11 cellular contexts compared by ENCODE assay signal in genomic region chr20:56187791-56188190, GRCh38.
DNase-seq lines count a peak whose midpoint lies in the region; ATAC-seq and TF ChIP-seq lines count a peak whose summit lies in the region.
"Had no signal": no experiment of that assay in that cellular context is flagged by ENCODE, and none has a peak within 500 bp of the region (broad histone marks: within the 10 kb centered on the region; RNA-seq: fewer than 3 reads in every experiment).

No MANE protein-coding gene starts in this region.

- no peaks in the 10 kb centered on the region for H3K4me1 Mint-ChIP-seq in WTC11
- no peaks in the 10 kb centered on the region for H3K4me1 Mint-ChIP-seq in endothelial cell (ENCODE audit: unreplicated experiment)

- no peak overlapping the region for H3K27ac ChIP-seq in WERI-Rb-1
- no peak overlapping the region for H3K27ac ChIP-seq in liver (ENCODE audit: low read depth in 1 of 2, low read length in 2 of 2)
- no peak overlapping the region for H3K27ac ChIP-seq in left lung
- H3K27ac ChIP-seq: right atrium auricular region had no signal

- peaks cover 72% of the 10 kb centered on the region for H3K36me3 Mint-ChIP-seq in WTC11
- H3K36me3 Mint-ChIP-seq in endothelial cell (ENCODE audit: low read depth, unreplicated experiment), result no peaks in the 10 kb centered on the region

- CTCF ChIA-PET in WTC11 (lab: Charles Lee), result no interaction called here

- H3K9me3 ChIP-seq in WERI-Rb-1 (ENCODE audit: severe bottlenecking) (no peaks in the 10 kb centered on the region), liver (ENCODE audit: control insufficient read depth in 4 of 4, low read length in 3 of 4) (no peaks in the 10 kb centered on the region), left lung (no peaks in the 10 kb centered on the region)
- H3K9me3 ChIP-seq: right atrium auricular region had no signal

- peak; percentile 46 for DNase-seq in ELR (ENCODE audit: low read depth)
- peak; percentile 97 for DNase-seq in NCI-H1105 treated with DMSO at 0.1 percent for 48 hours (lab: John Stamatoyannopoulos, UW)
- no peak for DNase-seq in WERI-Rb-1
- no peak for DNase-seq in dedifferentiated amniotic fluid mesenchymal stem cell (ENCODE audit: extremely low spot score)
- no peak for DNase-seq in WTC11 (ENCODE audit: low spot score)
- DNase-seq in endothelial cell (ENCODE audit: low spot score), result no peak
- no peak for DNase-seq in left lung
- DNase-seq: activated CD4-positive, alpha-beta T cell treated with anti-CD3 and anti-CD28 coated beads, Interleukin-2, amount 50 U/mL, for 48 hours had no signal

- 27% methylated on average over 6 of the region's 6 CpGs for WGBS in liver

- peaks cover 83% of the 10 kb centered on the region for H3K9me3 Mint-ChIP-seq in WTC11
- peaks cover 47% of the 10 kb centered on the region for H3K9me3 Mint-ChIP-seq in endothelial cell (ENCODE audit: unreplicated experiment)

- POLR2A ChIA-PET in WTC11 (lab: Charles Lee), result no interaction called here

- peaks cover 11% of the 10 kb centered on the region for H3K27me3 Mint-ChIP-seq in WTC11 (ENCODE audit: low read depth)
- peaks cover 6% of the 10 kb centered on the region for H3K27me3 Mint-ChIP-seq in endothelial cell (ENCODE audit: unreplicated experiment)

- no peak overlapping the region for H3K4me3 Mint-ChIP-seq in WTC11
- no peak overlapping the region for H3K4me3 Mint-ChIP-seq in endothelial cell (ENCODE audit: unreplicated experiment)

- H3K27ac Mint-ChIP-seq in WTC11, result no peak overlapping the region
- H3K27ac Mint-ChIP-seq in endothelial cell (ENCODE audit: unreplicated experiment), result no peak overlapping the region

- TF ChIP-seq CTCF in WERI-Rb-1 (IDR thresholded peaks at IDR 0.05; ENCODE audit: low read depth, low read length), result 0 out of 2 replicates have a peak, but pooled peaks have one; percentile 10
- TF ChIP-seq CTCF in liver (IDR thresholded peaks at IDR 0.05; ENCODE audit: low read depth, low read length, missing input control), result peak; percentile 13
- no peak for TF ChIP-seq CTCF in WTC11 (IDR thresholded peaks at IDR 0.05)
- no peak for TF ChIP-seq CTCF in endothelial cell (IDR thresholded peaks at IDR 0.05; ENCODE audit: unreplicated experiment)
- TF ChIP-seq CTCF in left lung (IDR thresholded peaks at IDR 0.05), result no peak

- TF ChIP-seq RAD21 in liver (IDR thresholded peaks at IDR 0.05), result peak; percentile 42 to 57

- ATAC-seq in WTC11, result no peak
- ATAC-seq in left lung, result no peak

- H3K4me1 ChIP-seq in liver (ENCODE audit: control insufficient read depth in 4 of 4, insufficient read depth in 4 of 4, low read length in 3 of 4), result no peaks in the 10 kb centered on the region
- H3K4me1 ChIP-seq in left lung, result no peaks in the 10 kb centered on the region
- H3K4me1 ChIP-seq: right atrium auricular region had no signal

- H3K4me3 ChIP-seq in WERI-Rb-1 (ENCODE audit: low read depth, low read length) (no peak overlapping the region), liver (ENCODE audit: low read depth in 1 of 3, low read length in 3 of 3) (no peak overlapping the region), left lung (no peak overlapping the region)
- H3K4me3 ChIP-seq: lung, right atrium auricular region had no signal

- H3K27me3 ChIP-seq in WERI-Rb-1 (ENCODE audit: insufficient read depth, low read depth, severe bottlenecking) (peaks cover 53% of the 10 kb centered on the region), liver (ENCODE audit: control insufficient read depth in 4 of 4, insufficient read depth in 4 of 4, low read length in 3 of 4) (peaks cover 0 to 2% (median 0%) of the 10 kb centered on the region in 4 donors), left lung (no peaks in the 10 kb centered on the region)
- H3K27me3 ChIP-seq: right atrium auricular region had no signal

- H3K36me3 ChIP-seq in WERI-Rb-1 (no peaks in the 10 kb centered on the region), liver (ENCODE audit: control insufficient read depth in 4 of 4, insufficient read depth in 3 of 4, low read depth in 1 of 4, low read length in 3 of 4) (no peaks in the 10 kb centered on the region), left lung (no peaks in the 10 kb centered on the region)
- H3K36me3 ChIP-seq: right atrium auricular region had no signal

- intact Hi-C loops in left lung (cut with DNase I), result no loop called here

- no peak overlapping the region for H3K9ac ChIP-seq in liver (ENCODE audit: low read depth in 1 of 2, low read length in 2 of 2)

TF ChIP-seq in liver, 16 proteins besides CTCF, POLR2A, EP300 and RAD21:
- no peak for TF ChIP-seq ZBTB33 (IDR thresholded peaks at IDR 0.05)

TF ChIP-seq in WTC11, 78 proteins besides CTCF, POLR2A, EP300 and RAD21:
- TF ChIP-seq ZNF263 (CRISPR knock-in tag; IDR thresholded peaks at IDR 0.05; ENCODE audit: low read depth) (no peak), ZBTB43 (CRISPR knock-in tag; IDR thresholded peaks at IDR 0.05) (no peak), E2F5 (CRISPR knock-in tag; IDR thresholded peaks at IDR 0.05) (no peak), ZNF532 (CRISPR knock-in tag; IDR thresholded peaks at IDR 0.05; ENCODE audit: borderline replicate concordance) (no peak), TEAD1 (CRISPR knock-in tag; IDR thresholded peaks at IDR 0.05) (no peak), HMGA2 (CRISPR knock-in tag; IDR thresholded peaks at IDR 0.05) (no peak), FOXP1 (CRISPR knock-in tag; IDR thresholded peaks at IDR 0.05; ENCODE audit: borderline replicate concordance) (no peak), ZNF396 (CRISPR knock-in tag; IDR thresholded peaks at IDR 0.05; ENCODE audit: borderline replicate concordance) (no peak), NFATC4 (CRISPR knock-in tag; IDR thresholded peaks at IDR 0.05) (no peak), ATF6 (CRISPR knock-in tag; IDR thresholded peaks at IDR 0.05) (no peak), RELA (CRISPR knock-in tag; IDR thresholded peaks at IDR 0.05; ENCODE audit: borderline replicate concordance) (no peak), ZNF416 (CRISPR knock-in tag; IDR thresholded peaks at IDR 0.05) (no peak), NR1H2 (CRISPR knock-in tag; IDR thresholded peaks at IDR 0.05) (no peak)

Comparison
In these comparisons a context has a peak if more than half of its experiments do, and no peak if none do; other contexts are left out.
1. DNase-seq: peak in ELR (single experiment) and NCI-H1105 treated with DMSO at 0.1 percent for 48 hours (single experiment); none in WERI-Rb-1 (single experiment), dedifferentiated amniotic fluid mesenchymal stem cell (single experiment), WTC11 (single experiment), endothelial cell (single experiment) and left lung (0 of 2).
2. CTCF ChIP-seq: peak in WERI-Rb-1 (single experiment) and liver (single experiment); none in WTC11 (single experiment), endothelial cell (single experiment) and left lung (0 of 2).